In the genomic region with DNA sequence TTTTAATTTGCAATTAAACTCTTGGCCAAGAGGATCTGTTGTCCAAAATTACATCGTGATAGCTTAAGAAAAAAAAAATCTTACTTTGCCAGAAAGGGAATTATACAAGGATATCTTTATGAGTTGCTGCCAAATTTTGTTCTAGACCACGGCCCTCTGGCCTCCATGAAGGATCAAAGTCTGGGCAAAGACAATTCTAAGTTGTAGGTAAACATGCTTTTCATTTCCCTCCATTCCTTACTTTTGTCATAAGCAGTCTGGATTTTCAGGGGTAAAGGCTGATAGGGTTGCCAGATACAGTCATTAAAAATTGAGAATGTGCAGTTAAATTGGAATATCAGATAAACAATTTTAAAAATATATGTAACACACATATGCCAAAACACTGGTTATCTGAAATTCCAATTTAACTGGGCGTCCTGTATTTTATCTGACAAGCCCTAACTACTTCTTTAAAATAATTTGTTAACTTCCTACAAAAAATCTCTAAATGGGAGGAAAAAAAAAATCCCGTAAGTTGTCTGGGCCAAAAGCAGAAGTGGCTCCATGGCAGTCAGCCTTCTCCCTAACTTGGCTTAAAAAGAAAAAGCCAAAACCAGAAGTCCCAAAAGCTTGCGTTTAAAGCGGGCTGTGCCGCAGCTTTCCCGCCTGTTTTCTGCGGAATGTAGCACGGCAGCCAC, we compare ENCODE assay signal across 8 cellular contexts.
DNase-seq lines count a peak whose midpoint lies in the region; ATAC-seq and TF ChIP-seq lines count a peak whose summit lies in the region.

No MANE protein-coding gene starts in this region.

- H3K9me3 ChIP-seq in thymus (ENCODE audit: control insufficient read depth): no peaks in the 10 kb centered on the region

- peak overlapping the region; percentile 70 for H3K4me3 ChIP-seq in kidney epithelial cell (ENCODE audit: low read depth, low read length)
- peak overlapping the region; percentile 97 for H3K4me3 ChIP-seq in thymus (ENCODE audit: low read length)

- no peak for TF ChIP-seq CTCF in kidney epithelial cell (IDR thresholded peaks at IDR 0.05; ENCODE audit: insufficient read depth, low read length, poor library complexity, severe bottlenecking)

- H3K4me3 Mint-ChIP-seq in activated CD4-positive, alpha-beta T cell treated with anti-CD3 and anti-CD28 coated beads, Interleukin-2, amount 10 ng/mL, durations not matched to agents 24 days and 14 days: peak overlapping the region; percentile 92
- H3K4me3 Mint-ChIP-seq in activated T-helper 1 cell treated with anti-CD3 and anti-CD28 coated beads, Interleukin-12 subunit alpha, Interleukin-12 subunit beta, Interleukin-2, Interleukin-4 antibody, amounts not matched to agents 30 ng/mL and 10 ng/mL and 1 ng/mL, durations not matched to agents 14 hours and 24 hours and 36 hours: peak overlapping the region; percentile 90

- DNase-seq in activated CD4-positive, alpha-beta T cell treated with anti-CD3 and anti-CD28 coated beads, Interleukin-2, amount 10 ng/mL, durations not matched to agents 24 days and 14 days: peak; percentile 56
- no peak for DNase-seq in activated CD4-positive, alpha-beta T cell treated with anti-CD3 and anti-CD28 coated beads, Interleukin-2, amount 50 U/mL, for 1 hour
- no peak for DNase-seq in activated T-helper 1 cell treated with anti-CD3 and anti-CD28 coated beads, Interleukin-12 subunit alpha, Interleukin-12 subunit beta, Interleukin-2, Interleukin-4 antibody, amounts not matched to agents 30 ng/mL and 10 ng/mL and 1 ng/mL, durations not matched to agents 14 hours and 24 hours and 36 hours (ENCODE audit: low spot score)
- DNase-seq in kidney epithelial cell (ENCODE audit: low read depth): no peak

- peaks cover 13% of the 10 kb centered on the region for H3K36me3 Mint-ChIP-seq in activated CD4-positive, alpha-beta T cell treated with anti-CD3 and anti-CD28 coated beads, Interleukin-2, amount 10 ng/mL, durations not matched to agents 24 days and 14 days (ENCODE audit: low read depth)
- H3K36me3 Mint-ChIP-seq in activated T-helper 1 cell treated with anti-CD3 and anti-CD28 coated beads, Interleukin-12 subunit alpha, Interleukin-12 subunit beta, Interleukin-2, Interleukin-4 antibody, amounts not matched to agents 30 ng/mL and 10 ng/mL and 1 ng/mL, durations not matched to agents 14 hours and 24 hours and 36 hours (ENCODE audit: low read depth): peaks cover 16% of the 10 kb centered on the region

- ATAC-seq in HG03045 (IDR thresholded peaks at IDR 0.05; ENCODE audit: unreplicated experiment): no peak
- no peak for ATAC-seq in HG02852 (IDR thresholded peaks at IDR 0.05; ENCODE audit: unreplicated experiment)
- no peak for ATAC-seq in GM18873 (IDR thresholded peaks at IDR 0.05; ENCODE audit: low FRiP score, unreplicated experiment)

- H3K27ac Mint-ChIP-seq in activated CD4-positive, alpha-beta T cell treated with anti-CD3 and anti-CD28 coated beads, Interleukin-2, amount 10 ng/mL, durations not matched to agents 24 days and 14 days: peak overlapping the region; percentile 99
- H3K27ac Mint-ChIP-seq in activated T-helper 1 cell treated with anti-CD3 and anti-CD28 coated beads, Interleukin-12 subunit alpha, Interleukin-12 subunit beta, Interleukin-2, Interleukin-4 antibody, amounts not matched to agents 30 ng/mL and 10 ng/mL and 1 ng/mL, durations not matched to agents 14 hours and 24 hours and 36 hours: peak overlapping the region; percentile 99

- peaks cover 29% of the 10 kb centered on the region for H3K4me1 Mint-ChIP-seq in activated CD4-positive, alpha-beta T cell treated with anti-CD3 and anti-CD28 coated beads, Interleukin-2, amount 10 ng/mL, durations not matched to agents 24 days and 14 days
- peaks cover 44% of the 10 kb centered on the region for H3K4me1 Mint-ChIP-seq in activated T-helper 1 cell treated with anti-CD3 and anti-CD28 coated beads, Interleukin-12 subunit alpha, Interleukin-12 subunit beta, Interleukin-2, Interleukin-4 antibody, amounts not matched to agents 30 ng/mL and 10 ng/mL and 1 ng/mL, durations not matched to agents 14 hours and 24 hours and 36 hours (ENCODE audit: low read depth)

- peaks cover 7% of the 10 kb centered on the region for H3K4me1 ChIP-seq in thymus (ENCODE audit: control insufficient read depth, insufficient read depth, low read length)

- WGBS in thymus: 19% methylated on average over 10 of the region's 10 CpGs

- intact Hi-C loops in activated CD4-positive, alpha-beta T cell treated with anti-CD3 and anti-CD28 coated beads, Interleukin-2, amount 10 ng/mL, durations not matched to agents 24 days and 14 days (cut with micrococcal nuclease): loop anchor here (1.0 to 10.0 kb wide), 4 partner anchors 135 to 1803 kb away; a partner anchor contains a TSS
- intact Hi-C loops in activated T-helper 1 cell treated with anti-CD3 and anti-CD28 coated beads, Interleukin-12 subunit alpha, Interleukin-12 subunit beta, Interleukin-2, Interleukin-4 antibody, amounts not matched to agents 30 ng/mL and 10 ng/mL and 1 ng/mL, durations not matched to agents 14 hours and 24 hours and 36 hours (cut with micrococcal nuclease): loop anchor here (1.0 to 10.0 kb wide), 8 partner anchors 21 to 1850 kb away; a partner anchor contains a TSS

- H3K9me3 Mint-ChIP-seq in activated CD4-positive, alpha-beta T cell treated with anti-CD3 and anti-CD28 coated beads, Interleukin-2, amount 10 ng/mL, durations not matched to agents 24 days and 14 days: no peaks in the 10 kb centered on the region
- H3K9me3 Mint-ChIP-seq in activated T-helper 1 cell treated with anti-CD3 and anti-CD28 coated beads, Interleukin-12 subunit alpha, Interleukin-12 subunit beta, Interleukin-2, Interleukin-4 antibody, amounts not matched to agents 30 ng/mL and 10 ng/mL and 1 ng/mL, durations not matched to agents 14 hours and 24 hours and 36 hours: no peaks in the 10 kb centered on the region

- peak overlapping the region; percentile 100 for H3K27ac ChIP-seq in thymus (ENCODE audit: low read depth)

- H3K27me3 Mint-ChIP-seq in activated CD4-positive, alpha-beta T cell treated with anti-CD3 and anti-CD28 coated beads, Interleukin-2, amount 10 ng/mL, durations not matched to agents 24 days and 14 days: no peaks in the 10 kb centered on the region
- peaks cover 4% of the 10 kb centered on the region for H3K27me3 Mint-ChIP-seq in activated T-helper 1 cell treated with anti-CD3 and anti-CD28 coated beads, Interleukin-12 subunit alpha, Interleukin-12 subunit beta, Interleukin-2, Interleukin-4 antibody, amounts not matched to agents 30 ng/mL and 10 ng/mL and 1 ng/mL, durations not matched to agents 14 hours and 24 hours and 36 hours (ENCODE audit: insufficient read depth)

- H3K36me3 ChIP-seq in kidney epithelial cell (ENCODE audit: control insufficient read depth, insufficient read depth, low read length) (no peaks in the 10 kb centered on the region), thymus (ENCODE audit: control insufficient read depth, insufficient read depth) (no peaks in the 10 kb centered on the region)

- no peaks in the 10 kb centered on the region for H3K27me3 ChIP-seq in kidney epithelial cell (ENCODE audit: control insufficient read depth, insufficient read depth, low read length)
- H3K27me3 ChIP-seq in thymus (ENCODE audit: control insufficient read depth, insufficient read depth): no peaks in the 10 kb centered on the region
